In genomic region chr7:19663816-19664531, GRCh38 we compare ENCODE assay signal across 8 cellular contexts. TPM values are rescaled to one million over a fixed set of nuclear protein-coding genes. Genes with fewer than 3 reads are reported as not detected.
DNase-seq lines count a peak whose midpoint lies in the region; ATAC-seq lines count a peak whose summit lies in the region.

No MANE protein-coding gene starts in this region.

- no peak for DNase-seq in HK-2 (ENCODE audit: unreplicated experiment)
- no peak for DNase-seq in AG20443 (ENCODE audit: low spot score)
- no peak for DNase-seq in inferior parietal cortex (ENCODE audit: extremely low spot score)
- DNase-seq in activated T-cell treated with anti-CD3 and anti-CD28 coated beads, Interleukin-2, amount 50 U/mL, for 1 hour: no peak

- no peaks in the 10 kb centered on the region for H3K36me3 Mint-ChIP-seq in activated T-helper 17 cell treated with anti-CD3 and anti-CD28 coated beads, Interleukin-2, amount 50 U/mL, for 72 hours (ENCODE audit: low read depth)

- H3K4me3 Mint-ChIP-seq in activated T-helper 17 cell treated with anti-CD3 and anti-CD28 coated beads, Interleukin-2, amount 50 U/mL, for 72 hours: peak overlapping the region; percentile 8

- H3K27me3 Mint-ChIP-seq in activated T-helper 17 cell treated with anti-CD3 and anti-CD28 coated beads, Interleukin-2, amount 50 U/mL, for 72 hours: peaks cover 14% of the 10 kb centered on the region

- H3K9me3 Mint-ChIP-seq in activated T-helper 17 cell treated with anti-CD3 and anti-CD28 coated beads, Interleukin-2, amount 50 U/mL, for 72 hours: no peaks in the 10 kb centered on the region

- H3K4me1 Mint-ChIP-seq in activated T-helper 17 cell treated with anti-CD3 and anti-CD28 coated beads, Interleukin-2, amount 50 U/mL, for 72 hours: peaks cover 4% of the 10 kb centered on the region

- H3K27ac Mint-ChIP-seq in activated T-helper 17 cell treated with anti-CD3 and anti-CD28 coated beads, Interleukin-2, amount 50 U/mL, for 72 hours: no peak overlapping the region

- ATAC-seq in GM18511 (IDR thresholded peaks at IDR 0.05; ENCODE audit: unreplicated experiment) (peak; percentile 96), GM21717 (IDR thresholded peaks at IDR 0.05; ENCODE audit: unreplicated experiment) (peak; percentile 98), HG03575 (IDR thresholded peaks at IDR 0.05; ENCODE audit: extremely low read depth, insufficient number of reproducible peaks, low FRiP score, unreplicated experiment) (peak; percentile 92)
- no peak for ATAC-seq in activated T-helper 17 cell treated with anti-CD3 and anti-CD28 coated beads, Interleukin-2, amount 50 U/mL, for 72 hours (replicated peaks)

RNA-seq across cellular contexts. Expression of gene POLR1F, which starts 44.9 kb away (rescaled TPM):
- total RNA-seq in activated T-helper 17 cell treated with anti-CD3 and anti-CD28 coated beads, Interleukin-2, amount 50 U/mL, for 72 hours: 10 to 100 TPM; 15.0 to 26.9 TPM
